In the genomic region with DNA sequence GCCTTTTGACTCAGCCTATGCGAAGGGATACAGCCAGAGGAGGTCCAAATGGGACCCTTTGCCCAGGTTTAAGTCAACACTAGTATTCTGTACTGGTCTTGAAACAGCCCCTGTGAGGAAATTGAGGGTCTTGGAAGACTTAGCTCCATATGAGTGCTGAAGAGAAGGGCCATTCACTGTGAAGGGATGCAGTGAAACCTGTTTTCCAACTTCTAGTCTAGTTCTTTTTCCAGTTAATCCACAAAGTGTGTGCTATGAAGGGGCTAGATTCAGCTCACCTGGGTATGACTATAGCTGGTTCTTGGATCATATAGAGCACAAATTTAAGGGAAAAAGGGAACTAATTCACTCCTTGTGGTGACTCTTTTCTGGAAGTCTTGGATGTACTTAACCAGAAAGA, we compare ENCODE assay signal across 14 cellular contexts. TPM values are rescaled to one million over a fixed set of nuclear protein-coding genes. Genes with fewer than 3 reads are reported as not detected.
DNase-seq lines count a peak whose midpoint lies in the region; ATAC-seq and TF ChIP-seq lines count a peak whose summit lies in the region.
"Had no signal": no experiment of that assay in that cellular context is flagged by ENCODE, and none has a peak within 500 bp of the region (broad histone marks: within the 10 kb centered on the region; RNA-seq: fewer than 3 reads in every experiment).

No MANE protein-coding gene starts in this region.

- no peak for ATAC-seq in activated CD4-positive, alpha-beta T cell treated with anti-CD3 and anti-CD28 coated beads for 36 hours
- no peak for ATAC-seq in natural killer cell treated with Interleukin-12 subunit alpha and Interleukin-12 subunit beta and Interleukin-15 and Interleukin-18, amount 100 ng/mL, for 72 hours
- ATAC-seq in natural killer cell, result no peak
- ATAC-seq in esophagus mucosa, result peak; percentile 22
- no peak for ATAC-seq in GM21723 (IDR thresholded peaks at IDR 0.05; ENCODE audit: unreplicated experiment)
- ATAC-seq: HCT116 had no signal

- CTCF ChIA-PET in activated CD4-positive, alpha-beta T cell treated with anti-CD3 and anti-CD28 coated beads for 36 hours (lab: Charles Lee), result interaction anchor here (8.6 kb wide), 1 partner anchor 12 kb away, joined by 106 read pairs; no protein-coding TSS in a partner anchor
- CTCF ChIA-PET in Caco-2 (lab: Charles Lee), result interaction anchor here (0.6 to 1.5 kb wide), 2 partner anchors 16 to 223 kb away, joined by 3 read pairs; no protein-coding TSS in a partner anchor

- H3K36me3 Mint-ChIP-seq in activated CD4-positive, alpha-beta T cell treated with anti-CD3 and anti-CD28 coated beads for 36 hours (ENCODE audit: low read depth), result peaks cover 4% of the 10 kb centered on the region
- H3K36me3 Mint-ChIP-seq in activated CD4-positive, alpha-beta T cell treated with anti-CD3 and anti-CD28 coated beads, Interleukin-2, amount 10 ng/mL, durations not matched to agents 24 days and 14 days (ENCODE audit: low read depth), result peaks cover 2% of the 10 kb centered on the region
- no peaks in the 10 kb centered on the region for H3K36me3 Mint-ChIP-seq in natural killer cell treated with Interleukin-12 subunit alpha and Interleukin-12 subunit beta and Interleukin-15 and Interleukin-18, amount 100 ng/mL, for 72 hours
- H3K36me3 Mint-ChIP-seq in natural killer cell (no peaks in the 10 kb centered on the region), Caco-2 (ENCODE audit: insufficient read depth, unreplicated experiment) (peaks cover 4% of the 10 kb centered on the region)
- H3K36me3 Mint-ChIP-seq: CD4-positive, CD25-positive, alpha-beta regulatory T cell had no signal

- no peak overlapping the region for H3K4me3 Mint-ChIP-seq in activated CD4-positive, alpha-beta T cell treated with anti-CD3 and anti-CD28 coated beads for 36 hours
- no peak overlapping the region for H3K4me3 Mint-ChIP-seq in activated CD4-positive, alpha-beta T cell treated with anti-CD3 and anti-CD28 coated beads, Interleukin-2, amount 10 ng/mL, durations not matched to agents 24 days and 14 days
- H3K4me3 Mint-ChIP-seq in natural killer cell treated with Interleukin-12 subunit alpha and Interleukin-12 subunit beta and Interleukin-15 and Interleukin-18, amount 100 ng/mL, for 72 hours, result peak overlapping the region; percentile 17
- H3K4me3 Mint-ChIP-seq in natural killer cell (no peak overlapping the region), Caco-2 (ENCODE audit: unreplicated experiment) (no peak overlapping the region)

- POLR2A ChIA-PET in activated CD4-positive, alpha-beta T cell treated with anti-CD3 and anti-CD28 coated beads for 36 hours (lab: Charles Lee), result no interaction called here
- POLR2A ChIA-PET in Caco-2 (lab: Charles Lee), result interaction anchor here (0.6 kb wide), 1 partner anchor 49 kb away, joined by 3 read pairs; no protein-coding TSS in a partner anchor

- intact Hi-C loops in activated CD4-positive, alpha-beta T cell treated with anti-CD3 and anti-CD28 coated beads for 36 hours (cut with DNase I, micrococcal nuclease), result no loop called here
- intact Hi-C loops in activated CD4-positive, alpha-beta T cell treated with anti-CD3 and anti-CD28 coated beads, Interleukin-2, amount 10 ng/mL, durations not matched to agents 24 days and 14 days (cut with micrococcal nuclease), result no loop called here
- intact Hi-C loops in natural killer cell (cut with micrococcal nuclease), result no loop called here
- intact Hi-C loops in Caco-2 (cut with micrococcal nuclease; ENCODE audit: unreplicated experiment), result no loop called here

- peak overlapping the region; percentile 69 for H3K27ac Mint-ChIP-seq in activated CD4-positive, alpha-beta T cell treated with anti-CD3 and anti-CD28 coated beads for 36 hours
- no peak overlapping the region for H3K27ac Mint-ChIP-seq in activated CD4-positive, alpha-beta T cell treated with anti-CD3 and anti-CD28 coated beads, Interleukin-2, amount 10 ng/mL, durations not matched to agents 24 days and 14 days
- H3K27ac Mint-ChIP-seq in natural killer cell treated with Interleukin-12 subunit alpha and Interleukin-12 subunit beta and Interleukin-15 and Interleukin-18, amount 100 ng/mL, for 72 hours, result peak overlapping the region in 1 of 2 donors; percentile 46
- no peak overlapping the region for H3K27ac Mint-ChIP-seq in natural killer cell
- H3K27ac Mint-ChIP-seq in Caco-2 (ENCODE audit: unreplicated experiment), result no peak overlapping the region
- H3K27ac Mint-ChIP-seq: CD4-positive, CD25-positive, alpha-beta regulatory T cell had no signal

- H3K36me3 ChIP-seq in Caco-2 (ENCODE audit: control insufficient read depth, insufficient read depth, low read length), result no peaks in the 10 kb centered on the region
- H3K36me3 ChIP-seq: BLaER1 treated with 17β-estradiol and CSF1 and Interleukin-3, amounts not matched to agents 10 nM and 100 nM had no signal

- H3K9me3 ChIP-seq in Caco-2, result no peaks in the 10 kb centered on the region
- H3K9me3 ChIP-seq: BLaER1 treated with 17β-estradiol and CSF1 and Interleukin-3, amounts not matched to agents 10 nM and 100 nM had no signal

- BruUV-seq in Caco-2 (replicated peaks; lab: Mats Ljungman, UMichigan), result no TSS peak

- H3K4me3 ChIP-seq in Caco-2 (ENCODE audit: low read depth, low read length), result no peak overlapping the region
- H3K4me3 ChIP-seq: BLaER1 treated with 17β-estradiol and CSF1 and Interleukin-3, amounts not matched to agents 10 nM and 100 nM had no signal

- no peaks in the 10 kb centered on the region for H3K4me1 ChIP-seq in Caco-2

- no peak for DNase-seq in activated CD4-positive, alpha-beta T cell treated with anti-CD3 and anti-CD28 coated beads for 36 hours
- no peak for DNase-seq in activated CD4-positive, alpha-beta T cell treated with anti-CD3 and anti-CD28 coated beads, Interleukin-2, amount 10 ng/mL, durations not matched to agents 24 days and 14 days
- no peak for DNase-seq in natural killer cell treated with Interleukin-12 subunit alpha and Interleukin-12 subunit beta and Interleukin-15 and Interleukin-18, amount 100 ng/mL, for 72 hours (ENCODE audit: low spot score)
- no peak for DNase-seq in natural killer cell
- no peak for DNase-seq in Caco-2
- DNase-seq: Calu3; CD4-positive, CD25-positive, alpha-beta regulatory T cell; DMS 273 treated with DMSO at 0.1 percent for 48 hours; DMS79 treated with DMSO at 0.1 percent for 48 hours; EL had no signal

- TF ChIP-seq CTCF in natural killer cell (IDR thresholded peaks at IDR 0.05), result no peak
- no peak for TF ChIP-seq CTCF in Caco-2 (IDR thresholded peaks at IDR 0.05; ENCODE audit: insufficient read depth in 1 of 2, low read depth in 1 of 2, low read length in 1 of 2, severe bottlenecking in 1 of 2, unreplicated experiment in 1 of 2)

- H3K27me3 Mint-ChIP-seq in activated CD4-positive, alpha-beta T cell treated with anti-CD3 and anti-CD28 coated beads for 36 hours, result no peaks in the 10 kb centered on the region
- no peaks in the 10 kb centered on the region for H3K27me3 Mint-ChIP-seq in activated CD4-positive, alpha-beta T cell treated with anti-CD3 and anti-CD28 coated beads, Interleukin-2, amount 10 ng/mL, durations not matched to agents 24 days and 14 days
- H3K27me3 Mint-ChIP-seq in natural killer cell treated with Interleukin-12 subunit alpha and Interleukin-12 subunit beta and Interleukin-15 and Interleukin-18, amount 100 ng/mL, for 72 hours, result no peaks in the 10 kb centered on the region
- no peaks in the 10 kb centered on the region for H3K27me3 Mint-ChIP-seq in natural killer cell (ENCODE audit: low read depth in 2 of 2)
- peaks cover 6% of the 10 kb centered on the region for H3K27me3 Mint-ChIP-seq in Caco-2 (ENCODE audit: insufficient read depth, unreplicated experiment)
- H3K27me3 Mint-ChIP-seq: CD4-positive, CD25-positive, alpha-beta regulatory T cell had no signal

- H3K4me1 Mint-ChIP-seq in activated CD4-positive, alpha-beta T cell treated with anti-CD3 and anti-CD28 coated beads for 36 hours, result peaks cover 34% of the 10 kb centered on the region
- H3K4me1 Mint-ChIP-seq in activated CD4-positive, alpha-beta T cell treated with anti-CD3 and anti-CD28 coated beads, Interleukin-2, amount 10 ng/mL, durations not matched to agents 24 days and 14 days, result peaks cover 25% of the 10 kb centered on the region
- H3K4me1 Mint-ChIP-seq in natural killer cell treated with Interleukin-12 subunit alpha and Interleukin-12 subunit beta and Interleukin-15 and Interleukin-18, amount 100 ng/mL, for 72 hours (ENCODE audit: low read depth in 2 of 2), result peaks cover 23 to 27% of the 10 kb centered on the region in 2 donors
- no peaks in the 10 kb centered on the region for H3K4me1 Mint-ChIP-seq in natural killer cell
- H3K4me1 Mint-ChIP-seq in Caco-2 (ENCODE audit: low read depth, unreplicated experiment), result no peaks in the 10 kb centered on the region

- peaks cover 2% of the 10 kb centered on the region for H3K9me3 Mint-ChIP-seq in activated CD4-positive, alpha-beta T cell treated with anti-CD3 and anti-CD28 coated beads for 36 hours (ENCODE audit: low read depth)
- H3K9me3 Mint-ChIP-seq in activated CD4-positive, alpha-beta T cell treated with anti-CD3 and anti-CD28 coated beads, Interleukin-2, amount 10 ng/mL, durations not matched to agents 24 days and 14 days, result no peaks in the 10 kb centered on the region
- no peaks in the 10 kb centered on the region for H3K9me3 Mint-ChIP-seq in natural killer cell treated with Interleukin-12 subunit alpha and Interleukin-12 subunit beta and Interleukin-15 and Interleukin-18, amount 100 ng/mL, for 72 hours
- H3K9me3 Mint-ChIP-seq in natural killer cell, result no peaks in the 10 kb centered on the region
- H3K9me3 Mint-ChIP-seq in Caco-2 (ENCODE audit: unreplicated experiment), result no peaks in the 10 kb centered on the region
- H3K9me3 Mint-ChIP-seq: CD4-positive, CD25-positive, alpha-beta regulatory T cell had no signal

- H3K27me3 ChIP-seq in Caco-2 (replicated peaks; ENCODE audit: control insufficient read depth, insufficient read depth, low read length), result no peaks in the 10 kb centered on the region

RNA-seq across cellular contexts. Expression of a gene that starts 4.0 kb away (rescaled TPM):
- total RNA-seq in activated CD4-positive, alpha-beta T cell treated with anti-CD3 and anti-CD28 coated beads for 36 hours, result 100 to 1,000 TPM; 232 to 265 TPM
- total RNA-seq in activated CD4-positive, alpha-beta T cell treated with anti-CD3 and anti-CD28 coated beads, Interleukin-2, amount 10 ng/mL, durations not matched to agents 24 days and 14 days, result 140 and 142 TPM in 2 replicates
- 100 to 1,000 TPM; 191 to 295 TPM for total RNA-seq in natural killer cell treated with Interleukin-12 subunit alpha and Interleukin-12 subunit beta and Interleukin-15 and Interleukin-18, amount 100 ng/mL, for 72 hours
- total RNA-seq in natural killer cell, result 1 to 10 TPM in 1 of 3 donors, under 1 TPM in 2; 0.27 to 1.8 (median 0.35) TPM
- not detected for total RNA-seq in esophagus mucosa
- total RNA-seq in Caco-2 (2022), result not detected in 2 replicates
- total RNA-seq: Calu3 had no signal

RNA-seq across cellular contexts. Expression of a gene that starts 9.4 kb away (rescaled TPM):
- total RNA-seq in activated CD4-positive, alpha-beta T cell treated with anti-CD3 and anti-CD28 coated beads for 36 hours, result 10 to 100 TPM; 48.6 to 49.4 TPM
- total RNA-seq in activated CD4-positive, alpha-beta T cell treated with anti-CD3 and anti-CD28 coated beads, Interleukin-2, amount 10 ng/mL, durations not matched to agents 24 days and 14 days, result 60.0 and 64.5 TPM in 2 replicates
- total RNA-seq in natural killer cell treated with Interleukin-12 subunit alpha and Interleukin-12 subunit beta and Interleukin-15 and Interleukin-18, amount 100 ng/mL, for 72 hours, result 100 to 1,000 TPM in 1 of 2 donors, 10 to 100 TPM in 1; 80.1 to 137 TPM
- total RNA-seq in natural killer cell, result 10 to 100 TPM; 60.8 to 70.9 (median 70.7) TPM
- 21.1 TPM for total RNA-seq in esophagus mucosa
- total RNA-seq in Caco-2 (2022), result 54.2 and 62.6 TPM in 2 replicates

RNA-seq across cellular contexts. Expression of a gene that starts 33.9 kb away (rescaled TPM):
- 10 to 100 TPM; 71.4 to 80.2 TPM for total RNA-seq in activated CD4-positive, alpha-beta T cell treated with anti-CD3 and anti-CD28 coated beads for 36 hours
- 62.4 and 75.2 TPM in 2 replicates for total RNA-seq in activated CD4-positive, alpha-beta T cell treated with anti-CD3 and anti-CD28 coated beads, Interleukin-2, amount 10 ng/mL, durations not matched to agents 24 days and 14 days
- 100 to 1,000 TPM in 1 of 2 donors, 10 to 100 TPM in 1; 80.4 to 193 TPM for total RNA-seq in natural killer cell treated with Interleukin-12 subunit alpha and Interleukin-12 subunit beta and Interleukin-15 and Interleukin-18, amount 100 ng/mL, for 72 hours
- total RNA-seq in natural killer cell (10 to 100 TPM; 57.7 to 75.6 (median 69.6) TPM), esophagus mucosa (2.4 TPM), Caco-2 (2022) (10.1 and 11.3 TPM in 2 replicates)

RNA-seq across cellular contexts. Expression of a gene that starts 36.8 kb away (rescaled TPM):
- total RNA-seq in activated CD4-positive, alpha-beta T cell treated with anti-CD3 and anti-CD28 coated beads for 36 hours, result 10 to 100 TPM; 31.6 to 37.5 TPM
- total RNA-seq in activated CD4-positive, alpha-beta T cell treated with anti-CD3 and anti-CD28 coated beads, Interleukin-2, amount 10 ng/mL, durations not matched to agents 24 days and 14 days, result 26.9 and 28.2 TPM in 2 replicates
- total RNA-seq in natural killer cell treated with Interleukin-12 subunit alpha and Interleukin-12 subunit beta and Interleukin-15 and Interleukin-18, amount 100 ng/mL, for 72 hours, result 10 to 100 TPM; 17.0 to 19.1 TPM
- total RNA-seq in natural killer cell (10 to 100 TPM; 63.7 to 78.2 (median 73.0) TPM), esophagus mucosa (10.1 TPM), Caco-2 (2022) (21.3 and 24.6 TPM in 2 replicates)

RNA-seq across cellular contexts. Expression of a gene that starts 37.1 kb away (rescaled TPM):
- total RNA-seq in activated CD4-positive, alpha-beta T cell treated with anti-CD3 and anti-CD28 coated beads for 36 hours, result 10 to 100 TPM; 36.0 to 37.9 TPM
- 44.9 and 46.7 TPM in 2 replicates for total RNA-seq in activated CD4-positive, alpha-beta T cell treated with anti-CD3 and anti-CD28 coated beads, Interleukin-2, amount 10 ng/mL, durations not matched to agents 24 days and 14 days
- 10 to 100 TPM; 66.4 to 84.2 TPM for total RNA-seq in natural killer cell treated with Interleukin-12 subunit alpha and Interleukin-12 subunit beta and Interleukin-15 and Interleukin-18, amount 100 ng/mL, for 72 hours
- total RNA-seq in natural killer cell (10 to 100 TPM; 38.5 to 45.0 (median 41.0) TPM), esophagus mucosa (56.9 TPM), Caco-2 (2022) (70.2 and 70.5 TPM in 2 replicates)

Comparison
In these comparisons a context has a peak if more than half of its experiments do, and no peak if none do; other contexts are left out.
1. RNA of a gene that starts 4.0 kb away (total RNA-seq): 191 to 295 TPM in natural killer cell treated with Interleukin-12 subunit alpha and Interleukin-12 subunit beta and Interleukin-15 and Interleukin-18, amount 100 ng/mL, for 72 hours, 232 to 265 TPM in activated CD4-positive, alpha-beta T cell treated with anti-CD3 and anti-CD28 coated beads for 36 hours and 140 to 142 TPM in activated CD4-positive, alpha-beta T cell treated with anti-CD3 and anti-CD28 coated beads, Interleukin-2, amount 10 ng/mL, durations not matched to agents 24 days and 14 days; 0.27 to 1.8 TPM in natural killer cell, not detected in esophagus mucosa (single experiment) and not detected in Caco-2; every median in the first group is over 10 times any median in the second.